ENCODE assay signal across 20 cellular contexts in genomic region chr21:44525431-44526095, GRCh38. TPM values are rescaled to one million over a fixed set of nuclear protein-coding genes. Genes with fewer than 3 reads are reported as not detected.
DNase-seq lines count a peak whose midpoint lies in the region; ATAC-seq and TF ChIP-seq lines count a peak whose summit lies in the region.
"Had no signal": no experiment of that assay in that cellular context is flagged by ENCODE, and none has a peak within 500 bp of the region (broad histone marks: within the 10 kb centered on the region; RNA-seq: fewer than 3 reads in every experiment).

No MANE protein-coding gene starts in this region.

- H3K27me3 ChIP-seq in transverse colon: no peaks in the 10 kb centered on the region
- H3K27me3 ChIP-seq: Peyer's patch had no signal

- H3K4me1 ChIP-seq in transverse colon: no peaks in the 10 kb centered on the region
- H3K4me1 ChIP-seq: Peyer's patch had no signal

- H3K36me3 Mint-ChIP-seq in chondrocyte (ENCODE audit: low read depth): no peaks in the 10 kb centered on the region
- H3K36me3 Mint-ChIP-seq in natural killer cell treated with Interleukin-12 subunit alpha and Interleukin-12 subunit beta and Interleukin-15 and Interleukin-18, amount 100 ng/mL, for 72 hours: no peaks in the 10 kb centered on the region

- H3K4me1 Mint-ChIP-seq in chondrocyte (ENCODE audit: low read depth): peaks cover 5% of the 10 kb centered on the region
- H3K4me1 Mint-ChIP-seq in natural killer cell treated with Interleukin-12 subunit alpha and Interleukin-12 subunit beta and Interleukin-15 and Interleukin-18, amount 100 ng/mL, for 72 hours (ENCODE audit: low read depth in 2 of 2): peaks cover 0 to 2% of the 10 kb centered on the region in 2 donors

- H3K4me3 Mint-ChIP-seq in chondrocyte (ENCODE audit: unreplicated experiment): no peak overlapping the region
- no peak overlapping the region for H3K4me3 Mint-ChIP-seq in natural killer cell treated with Interleukin-12 subunit alpha and Interleukin-12 subunit beta and Interleukin-15 and Interleukin-18, amount 100 ng/mL, for 72 hours
- H3K4me3 Mint-ChIP-seq: IgD-negative memory B cell had no signal

- peaks cover 9% of the 10 kb centered on the region for H3K27me3 Mint-ChIP-seq in chondrocyte (ENCODE audit: low read depth)
- no peaks in the 10 kb centered on the region for H3K27me3 Mint-ChIP-seq in natural killer cell treated with Interleukin-12 subunit alpha and Interleukin-12 subunit beta and Interleukin-15 and Interleukin-18, amount 100 ng/mL, for 72 hours
- H3K27me3 Mint-ChIP-seq: IgD-negative memory B cell had no signal

- peak; percentile 4 for DNase-seq in activated T-cell treated with anti-CD3 and anti-CD28 coated beads, Interleukin-2, amount 50 U/mL, for 1 hour
- DNase-seq in activated T-cell treated with anti-CD3 and anti-CD28 coated beads, Interleukin-2, amount 50 U/mL, for 48 hours: no peak
- DNase-seq in chondrocyte (ENCODE audit: low spot score) (peak; percentile 74), mesenteric fat pad (ENCODE audit: low spot score) (peak; percentile 67), transverse colon (peak; percentile 3)
- DNase-seq in natural killer cell treated with Interleukin-12 subunit alpha and Interleukin-12 subunit beta and Interleukin-15 and Interleukin-18, amount 100 ng/mL, for 72 hours (ENCODE audit: low spot score): no peak
- DNase-seq: COR-L47, DMS153, EL, NCI-H1930, NCI-H2171 treated with DMSO at 0.1 percent for 48 hours, NCI-H774 had no signal

- in situ Hi-C loops in transverse colon (cut with MboI; ENCODE audit: low pct_ligation_motif_present in 1 of 4, low pct_unique_long_range_greater_than_20kb in 1 of 4, low sequenced_read_pairs in 3 of 4): no loop called here

- no peaks in the 10 kb centered on the region for H3K9me3 Mint-ChIP-seq in chondrocyte (ENCODE audit: low read depth)
- H3K9me3 Mint-ChIP-seq in natural killer cell treated with Interleukin-12 subunit alpha and Interleukin-12 subunit beta and Interleukin-15 and Interleukin-18, amount 100 ng/mL, for 72 hours: no peaks in the 10 kb centered on the region
- H3K9me3 Mint-ChIP-seq: IgD-negative memory B cell had no signal

- no peaks in the 10 kb centered on the region for H3K36me3 ChIP-seq in transverse colon
- H3K36me3 ChIP-seq: Peyer's patch had no signal

- 85 to 96% methylated on average over 7 to 20 of the region's 20 CpGs for WGBS in transverse colon (ENCODE audit: low coverage in 1 of 2), 2 donors

- H3K27ac ChIP-seq in transverse colon: no peak overlapping the region
- H3K27ac ChIP-seq: C4-2B, Peyer's patch had no signal

- ATAC-seq in natural killer cell treated with Interleukin-12 subunit alpha and Interleukin-12 subunit beta and Interleukin-15 and Interleukin-18, amount 100 ng/mL, for 72 hours: no peak
- ATAC-seq in HG03139 (IDR thresholded peaks at IDR 0.05; ENCODE audit: unreplicated experiment) (no peak), HG02938 (IDR thresholded peaks at IDR 0.05; ENCODE audit: unreplicated experiment) (no peak)

- H3K4me3 ChIP-seq in transverse colon: no peak overlapping the region
- H3K4me3 ChIP-seq: Peyer's patch had no signal

- TF ChIP-seq POLR2A in transverse colon (IDR thresholded peaks at IDR 0.05): no peak

- H3K9me3 ChIP-seq in transverse colon: no peaks in the 10 kb centered on the region
- H3K9me3 ChIP-seq: Peyer's patch had no signal

- TF ChIP-seq EP300 in transverse colon (IDR thresholded peaks at IDR 0.05; ENCODE audit: low read depth): no peak

- intact Hi-C loops in transverse colon (cut with DNase I; ENCODE audit: low total_unique reads): no loop called here

- H3K27ac Mint-ChIP-seq in chondrocyte (ENCODE audit: unreplicated experiment): no peak overlapping the region
- H3K27ac Mint-ChIP-seq in natural killer cell treated with Interleukin-12 subunit alpha and Interleukin-12 subunit beta and Interleukin-15 and Interleukin-18, amount 100 ng/mL, for 72 hours: no peak overlapping the region
- H3K27ac Mint-ChIP-seq: IgD-negative memory B cell had no signal

- TF ChIP-seq CTCF in chondrocyte (IDR thresholded peaks at IDR 0.05) (no peak), transverse colon (IDR thresholded peaks at IDR 0.05) (no peak)

RNA-seq across cellular contexts. Expression of gene KRTAP10-1, which starts 14.4 kb away (rescaled TPM):
- not detected in 3 replicates for total RNA-seq in chondrocyte
- not detected for total RNA-seq in mesenteric fat pad
- not detected for total RNA-seq in transverse colon
- not detected for total RNA-seq in natural killer cell treated with Interleukin-12 subunit alpha and Interleukin-12 subunit beta and Interleukin-15 and Interleukin-18, amount 100 ng/mL, for 72 hours
- total RNA-seq: HT-29, LHCN-M2, NCI-H460, Peyer's patch had no signal

RNA-seq across cellular contexts. Expression of gene KRTAP10-2, which starts 25.7 kb away (rescaled TPM):
- total RNA-seq in chondrocyte (not detected in 3 replicates), mesenteric fat pad (not detected), transverse colon (not detected)
- total RNA-seq in natural killer cell treated with Interleukin-12 subunit alpha and Interleukin-12 subunit beta and Interleukin-15 and Interleukin-18, amount 100 ng/mL, for 72 hours: not detected
- total RNA-seq: HT-29, LHCN-M2, NCI-H460, Peyer's patch had no signal

RNA-seq across cellular contexts. Expression of gene KRTAP10-3, which starts 33.0 kb away (rescaled TPM):
- not detected in 3 replicates for total RNA-seq in chondrocyte
- not detected for total RNA-seq in mesenteric fat pad
- not detected for total RNA-seq in transverse colon
- total RNA-seq in natural killer cell treated with Interleukin-12 subunit alpha and Interleukin-12 subunit beta and Interleukin-15 and Interleukin-18, amount 100 ng/mL, for 72 hours: not detected
- total RNA-seq: HT-29, LHCN-M2, NCI-H460, Peyer's patch had no signal

RNA-seq across cellular contexts. Expression of gene KRTAP10-4, which starts 48.0 kb away (rescaled TPM):
- not detected in 3 replicates for total RNA-seq in chondrocyte
- total RNA-seq in mesenteric fat pad: not detected
- not detected for total RNA-seq in transverse colon
- not detected for total RNA-seq in natural killer cell treated with Interleukin-12 subunit alpha and Interleukin-12 subunit beta and Interleukin-15 and Interleukin-18, amount 100 ng/mL, for 72 hours
- total RNA-seq: HT-29, LHCN-M2, NCI-H460, Peyer's patch had no signal

RNA-seq across cellular contexts. Expression of gene KRTAP10-5, which starts 54.8 kb away (rescaled TPM):
- total RNA-seq in chondrocyte: not detected in 3 replicates
- not detected for total RNA-seq in mesenteric fat pad
- total RNA-seq in transverse colon: not detected
- not detected for total RNA-seq in natural killer cell treated with Interleukin-12 subunit alpha and Interleukin-12 subunit beta and Interleukin-15 and Interleukin-18, amount 100 ng/mL, for 72 hours
- total RNA-seq: HT-29, LHCN-M2, NCI-H460, Peyer's patch had no signal

Comparison
In these comparisons a context has a peak if more than half of its experiments do, and no peak if none do; other contexts are left out.
1. DNase-seq: peak in activated T-cell treated with anti-CD3 and anti-CD28 coated beads, Interleukin-2, amount 50 U/mL, for 1 hour (single experiment), chondrocyte (single experiment), mesenteric fat pad (single experiment) and transverse colon (single experiment); none in activated T-cell treated with anti-CD3 and anti-CD28 coated beads, Interleukin-2, amount 50 U/mL, for 48 hours (0 of 2) and natural killer cell treated with Interleukin-12 subunit alpha and Interleukin-12 subunit beta and Interleukin-15 and Interleukin-18, amount 100 ng/mL, for 72 hours (single experiment).